ENCODE assay signal across 24 cellular contexts in genomic region chr4:137213372-137214173, GRCh38.
DNase-seq lines count a peak whose midpoint lies in the region; ATAC-seq and TF ChIP-seq lines count a peak whose summit lies in the region.
"Had no signal": no experiment of that assay in that cellular context is flagged by ENCODE, and none has a peak within 500 bp of the region (broad histone marks: within the 10 kb centered on the region; RNA-seq: fewer than 3 reads in every experiment).

No MANE protein-coding gene starts in this region.

- no peak overlapping the region for H3K4me2 ChIP-seq in IMR-90 (ENCODE audit: low read depth, low read length)
- H3K4me2 ChIP-seq: BLaER1 had no signal

- no CpG with 5 or more reads among the region's 4 CpGs for WGBS in IMR-90 (ENCODE audit: extremely low coverage in 2 of 2, insufficient read length in 1 of 2), 2 experiments
- 84 to 94% (median 91%) methylated on average over 4 of the region's 4 CpGs for WGBS in spleen, 5 donors
- WGBS in aorta, 2 donors, result 77 to 78% methylated on average over 4 of the region's 4 CpGs

- no peak for TF ChIP-seq RAD21 in IMR-90 (IDR thresholded peaks at IDR 0.05; ENCODE audit: low read length)

- H3K18ac ChIP-seq in IMR-90 (ENCODE audit: low read depth, low read length), result no peak overlapping the region

- DNase-seq in NCI-H510A treated with DMSO at 0.1 percent for 48 hours (lab: John Stamatoyannopoulos, UW), result peak; percentile 46
- no peak for DNase-seq in NCI-H510A (lab: John Stamatoyannopoulos, UW)
- DNase-seq in IMR-90, result peak; percentile 84
- peak; percentile 24 for DNase-seq in astrocyte of the spinal cord (ENCODE audit: low read depth, low spot score)
- peak; percentile 24 for DNase-seq in non-pigmented ciliary epithelial cell (ENCODE audit: low read depth)
- no peak for DNase-seq in spleen
- no peak for DNase-seq in aorta
- DNase-seq in GM10266 (ENCODE audit: extremely low spot score), result no peak
- DNase-seq: 8988T; activated CD4-positive, alpha-beta T cell treated with anti-CD3 and anti-CD28 coated beads, Interleukin-2, amount 10 ng/mL, durations not matched to agents 7 days and 5 days; effector memory CD4-positive, alpha-beta T cell; H7; left lung; naive B cell; NCI-H2227 treated with DMSO at 0.1 percent for 48 hours; Peyer's patch; retina; stimulated activated CD4-positive, alpha-beta T cell treated with anti-CD3 and anti-CD28 coated beads, Interleukin-12 subunit alpha, Interleukin-12 subunit beta, amount 100 ng/mL, for 4 hours; stomach; T-helper 2 cell; transverse colon; WERI-Rb-1 had no signal

- TF ChIP-seq POLR2A in IMR-90 (IDR thresholded peaks at IDR 0.05; ENCODE audit: low read depth, low read length) (no peak), spleen (IDR thresholded peaks at IDR 0.05) (no peak)

- ATAC-seq in IMR-90 (ENCODE audit: low read depth) (peak; percentile 74), aorta (ENCODE audit: low FRiP score) (no peak)
- ATAC-seq: left lung had no signal

- H2BK20ac ChIP-seq in IMR-90 (ENCODE audit: low read depth, low read length), result no peak overlapping the region

- H3K4me3 ChIP-seq in IMR-90 (ENCODE audit: insufficient read depth, low read depth, low read length) (no peak overlapping the region), astrocyte of the spinal cord (ENCODE audit: low read depth, low read length) (no peak overlapping the region), spleen (no peak overlapping the region), aorta (ENCODE audit: low read length in 2 of 2) (no peak overlapping the region)
- H3K4me3 ChIP-seq: BLaER1, left lung, Peyer's patch, SJSA1, stomach, transverse colon had no signal

- in situ Hi-C loops in IMR-90 (cut with MboI; ENCODE audit: low sequenced_read_pairs), result no loop called here
- in situ Hi-C loops in astrocyte of the spinal cord (cut with HindIII; ENCODE audit: low sequenced_read_pairs), result no loop called here

- dilution Hi-C loops in IMR-90 (cut with HindIII; ENCODE audit: low sequenced_read_pairs, unreplicated experiment), result no loop called here

- no peak overlapping the region for H2AK5ac ChIP-seq in IMR-90 (ENCODE audit: low read depth, low read length)

- H3K4me1 ChIP-seq in IMR-90 (ENCODE audit: control insufficient read depth, insufficient read depth, low read length) (no peaks in the 10 kb centered on the region), spleen (no peaks in the 10 kb centered on the region), aorta (ENCODE audit: control insufficient read depth in 1 of 2, insufficient read depth in 2 of 2, low read length in 2 of 2) (no peaks in the 10 kb centered on the region)
- H3K4me1 ChIP-seq: BLaER1, left lung, Peyer's patch, SJSA1, stomach, transverse colon had no signal

- no peak overlapping the region for H2BK120ac ChIP-seq in IMR-90 (ENCODE audit: low read depth, low read length)

- H3K9me3 ChIP-seq in IMR-90 (ENCODE audit: control insufficient read depth, insufficient read depth, low read length) (no peaks in the 10 kb centered on the region), spleen (no peaks in the 10 kb centered on the region), aorta (ENCODE audit: control insufficient read depth, low read length) (no peaks in the 10 kb centered on the region)
- H3K9me3 ChIP-seq: BLaER1, left lung, Peyer's patch, SJSA1, stomach, transverse colon had no signal

- H3K9ac ChIP-seq in IMR-90 (ENCODE audit: low read depth, low read length), result no peak overlapping the region
- H3K9ac ChIP-seq: BLaER1 had no signal

- no peak overlapping the region for H4K8ac ChIP-seq in IMR-90 (ENCODE audit: low read depth in 2 of 2, low read length in 2 of 2)

- no peaks in the 10 kb centered on the region for H3K79me1 ChIP-seq in IMR-90 (ENCODE audit: low read depth in 1 of 2, low read length in 2 of 2)

- H4K91ac ChIP-seq in IMR-90 (ENCODE audit: insufficient read depth, low read depth, low read length), result no peak overlapping the region

- POLR2A ChIA-PET in IMR-90 (lab: Charles Lee; ENCODE audit: unreplicated experiment), result no interaction called here

- no peaks in the 10 kb centered on the region for H4K20me1 ChIP-seq in IMR-90 (ENCODE audit: insufficient read depth, low read length)
- H4K20me1 ChIP-seq: BLaER1 had no signal

- H3K14ac ChIP-seq in IMR-90 (replicated peaks; ENCODE audit: low read depth, low read length), result no peak overlapping the region

- no peak for TF ChIP-seq CTCF in IMR-90 (conservative IDR thresholded peaks at IDR 0.05; ENCODE audit: low read depth, low read length)
- TF ChIP-seq CTCF in astrocyte of the spinal cord (IDR thresholded peaks at IDR 0.05; ENCODE audit: low read depth, low read length), result no peak
- TF ChIP-seq CTCF in spleen (IDR thresholded peaks at IDR 0.05 in 8 of 11, conservative IDR thresholded peaks at IDR 0.05 in 3 of 11), result no peak
- no peak for TF ChIP-seq CTCF in GM10266 (IDR thresholded peaks at IDR 0.05; ENCODE audit: control insufficient read depth, insufficient read depth, low read depth, missing control alignments)

- no peak overlapping the region for H3K56ac ChIP-seq in IMR-90 (ENCODE audit: extremely low read depth, insufficient read depth, low read length)

- no peaks in the 10 kb centered on the region for H3K9me1 ChIP-seq in IMR-90 (ENCODE audit: insufficient read depth, low read length)

- intact Hi-C loops in IMR-90 (cut with micrococcal nuclease), result loop anchor here (10.0 kb wide), 1 partner anchor 339 kb away; no protein-coding TSS in a partner anchor
- intact Hi-C loops in spleen (cut with DNase I; ENCODE audit: low total_unique reads), result no loop called here
- intact Hi-C loops in aorta (cut with DNase I), result no loop called here

- H3K23ac ChIP-seq in IMR-90 (ENCODE audit: low read depth, low read length), result no peak overlapping the region

- no peak overlapping the region for H3K4ac ChIP-seq in IMR-90 (ENCODE audit: low read depth, low read length)

- H3K27me3 ChIP-seq in IMR-90 (ENCODE audit: control insufficient read depth, insufficient read depth, low read length) (no peaks in the 10 kb centered on the region), spleen (replicated peaks in 1 of 7) (no peaks in the 10 kb centered on the region), aorta (ENCODE audit: control insufficient read depth in 1 of 2, insufficient read depth in 2 of 2, low read length in 1 of 2) (no peaks in the 10 kb centered on the region)
- H3K27me3 ChIP-seq: BLaER1, left lung, Peyer's patch, SJSA1, stomach, transverse colon had no signal

- CTCF ChIA-PET in IMR-90 (lab: Yijun Ruan, JAX), result no interaction called here

- H3K36me3 ChIP-seq in IMR-90 (ENCODE audit: control insufficient read depth, insufficient read depth, low read length) (no peaks in the 10 kb centered on the region), spleen (no peaks in the 10 kb centered on the region), aorta (ENCODE audit: control insufficient read depth in 1 of 2, insufficient read depth in 2 of 2, low read length in 1 of 2) (no peaks in the 10 kb centered on the region)
- H3K36me3 ChIP-seq: BLaER1, left lung, Peyer's patch, SJSA1, stomach, transverse colon, WERI-Rb-1 had no signal

- H2BK5ac ChIP-seq in IMR-90 (ENCODE audit: low read depth, low read length, poor library complexity, severe bottlenecking), result no peak overlapping the region

- no peak overlapping the region for H4K5ac ChIP-seq in IMR-90 (ENCODE audit: low read depth, low read length)

- no TSS peak for BruUV-seq in IMR-90 (replicated peaks; lab: Mats Ljungman, UMichigan)

- H3K27ac ChIP-seq in IMR-90 (ENCODE audit: insufficient read depth, low read length) (no peak overlapping the region), spleen (no peak overlapping the region), aorta (ENCODE audit: low read depth in 1 of 2, low read length in 2 of 2) (no peak overlapping the region)
- H3K27ac ChIP-seq: BLaER1, left lung, Peyer's patch, SJSA1, stomach, transverse colon, WERI-Rb-1 had no signal

- no peak overlapping the region for H2AK9ac ChIP-seq in IMR-90 (replicated peaks; ENCODE audit: low read depth, low read length, poor library complexity)

- H2BK15ac ChIP-seq in IMR-90 (ENCODE audit: low read depth, low read length), result no peak overlapping the region

- H2AFZ ChIP-seq in IMR-90 (replicated peaks; ENCODE audit: low read length, poor library complexity), result no peak overlapping the region

TF ChIP-seq in IMR-90, 13 proteins besides CTCF, POLR2A, EP300 and RAD21:
- TF ChIP-seq FOS (IDR thresholded peaks at IDR 0.05; ENCODE audit: low read depth, low read length) (peak; percentile 15; the same call in 1 of the 2 replicates), BHLHE40 (IDR thresholded peaks at IDR 0.05; ENCODE audit: low read depth, low read length) (no peak), MAFK (IDR thresholded peaks at IDR 0.05; ENCODE audit: low read depth, low read length) (peak; percentile 89)
TF ChIP-seq in IMR-90: peak in this region for 2.

Comparison
In these comparisons a context has a peak if more than half of its experiments do, and no peak if none do; other contexts are left out.
1. DNase-seq: peak in NCI-H510A treated with DMSO at 0.1 percent for 48 hours (single experiment), IMR-90 (single experiment), astrocyte of the spinal cord (single experiment) and non-pigmented ciliary epithelial cell (single experiment); none in NCI-H510A (single experiment), spleen (single experiment), aorta (0 of 2) and GM10266 (single experiment).